15 cellular contexts compared by ENCODE assay signal in the genomic region with DNA sequence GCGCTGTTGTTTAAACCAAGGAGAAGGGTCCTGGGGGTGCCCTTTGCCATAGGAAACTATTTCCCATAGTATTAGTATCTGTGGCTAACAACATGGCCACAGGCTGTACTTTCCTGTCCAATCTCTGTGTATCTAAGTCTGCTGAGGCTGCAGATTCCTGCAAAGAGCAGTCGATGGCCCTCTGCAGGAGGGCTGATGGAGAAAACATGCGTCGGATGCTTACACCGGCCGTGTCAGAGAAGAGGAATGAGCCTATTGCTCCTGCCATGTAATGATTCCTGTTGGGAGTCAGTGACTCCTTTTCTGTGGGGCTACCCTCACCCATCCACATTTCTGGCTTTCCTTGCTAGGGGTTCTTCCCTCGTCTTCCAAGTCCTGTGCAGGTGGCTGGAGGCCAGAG.
DNase-seq lines count a peak whose midpoint lies in the region; ATAC-seq and TF ChIP-seq lines count a peak whose summit lies in the region.
"Had no signal": no experiment of that assay in that cellular context is flagged by ENCODE, and none has a peak within 500 bp of the region (broad histone marks: within the 10 kb centered on the region; RNA-seq: fewer than 3 reads in every experiment).

No MANE protein-coding gene starts in this region.

- POLR2A ChIA-PET in HEK293T (lab: Yijun Ruan, JAX), result no interaction called here

- ATAC-seq in HG03342 (IDR thresholded peaks at IDR 0.05; ENCODE audit: unreplicated experiment), result no peak
- ATAC-seq in GM19023 (IDR thresholded peaks at IDR 0.05; ENCODE audit: unreplicated experiment), result no peak
- ATAC-seq in GM18505 (IDR thresholded peaks at IDR 0.05; ENCODE audit: unreplicated experiment), result no peak
- ATAC-seq: heart left ventricle; stimulated activated naive B cell treated with anti-CD40 and anti-IgM and Interleukin-4, amounts not matched to agents 10 μg/mL and 1 μg/mL and 100 μg/mL, for 72 hours had no signal

- no peak overlapping the region for H3K27ac ChIP-seq in brain microvascular endothelial cell
- H3K27ac ChIP-seq: BLaER1, colonic mucosa, heart left ventricle, transverse colon had no signal

- no peaks in the 10 kb centered on the region for H3K36me3 ChIP-seq in brain microvascular endothelial cell (replicated peaks)
- H3K36me3 ChIP-seq: BLaER1, colonic mucosa, heart left ventricle, transverse colon had no signal

- no peak overlapping the region for H3K4me3 ChIP-seq in brain microvascular endothelial cell (ENCODE audit: low read depth, low read length)
- H3K4me3 ChIP-seq: BLaER1, colonic mucosa, heart left ventricle, transverse colon had no signal

- in situ Hi-C loops in brain microvascular endothelial cell (cut with HindIII; ENCODE audit: low pct_ligation_motif_present, low sequenced_read_pairs), result no loop called here

- no peak for TF ChIP-seq CTCF in brain microvascular endothelial cell (IDR thresholded peaks at IDR 0.05; ENCODE audit: low read depth, low read length, missing control alignments)

- H3K27me3 ChIP-seq in brain microvascular endothelial cell (replicated peaks), result no peaks in the 10 kb centered on the region
- H3K27me3 ChIP-seq: BLaER1, colonic mucosa, transverse colon had no signal

- TF ChIP-seq POLR2A in GM18505 (IDR thresholded peaks at IDR 0.05; ENCODE audit: borderline replicate concordance, extremely low read depth, insufficient read depth, insufficient read length), result no peak

- CTCF ChIA-PET in HEK293T (lab: Yijun Ruan, JAX), result no interaction called here

- peak; percentile 57 for DNase-seq in HEK293T (ENCODE audit: extremely low spot score)
- peak; percentile 43 for DNase-seq in brain microvascular endothelial cell
- DNase-seq in iris pigment epithelial cell (ENCODE audit: low read depth), result peak; percentile 60
- DNase-seq in retina, result peak; percentile 50
- no peak for DNase-seq in SIG-M5 (lab: John Stamatoyannopoulos, UW)
- DNase-seq: colonic mucosa; heart left ventricle; MV-4-11; NCI-H2081; stimulated activated naive B cell treated with anti-CD40 and anti-IgM and Interleukin-4, amounts not matched to agents 10 μg/mL and 1 μg/mL and 100 μg/mL, for 72 hours; transverse colon had no signal

TF ChIP-seq in HEK293T, 16 proteins besides CTCF, POLR2A, EP300 and RAD21:
- TF ChIP-seq PKNOX1 (IDR thresholded peaks at IDR 0.05), result no peak
- TF ChIP-seq TARDBP (IDR thresholded peaks at IDR 0.05), result no peak
- no peak for TF ChIP-seq FOXK2 (IDR thresholded peaks at IDR 0.05)
- no peak for TF ChIP-seq NFRKB (IDR thresholded peaks at IDR 0.05)
- TF ChIP-seq L3MBTL2 (conservative IDR thresholded peaks at IDR 0.05), result no peak
- no peak for TF ChIP-seq ZNF384 (IDR thresholded peaks at IDR 0.05)
- no peak for TF ChIP-seq ARNT (IDR thresholded peaks at IDR 0.05)
- no peak for TF ChIP-seq FOXA1 (IDR thresholded peaks at IDR 0.05)
- TF ChIP-seq SUZ12 (IDR thresholded peaks at IDR 0.05), result no peak
- TF ChIP-seq BHLHE40 (IDR thresholded peaks at IDR 0.05; ENCODE audit: borderline replicate concordance), result no peak
- TF ChIP-seq CTBP1 (IDR thresholded peaks at IDR 0.05; ENCODE audit: borderline replicate concordance), result no peak
- TF ChIP-seq HDGF (IDR thresholded peaks at IDR 0.05; ENCODE audit: borderline replicate concordance), result no peak
- TF ChIP-seq LEF1 (IDR thresholded peaks at IDR 0.05; ENCODE audit: borderline replicate concordance), result no peak
- no peak for TF ChIP-seq SP1 (IDR thresholded peaks at IDR 0.05)
- no peak for TF ChIP-seq ELF4 (IDR thresholded peaks at IDR 0.05)
- no peak for TF ChIP-seq FOXM1 (IDR thresholded peaks at IDR 0.05; ENCODE audit: borderline replicate concordance)
